In genomic region chr2:225670111-225670974, GRCh38 we compare ENCODE assay signal across 8 cellular contexts.
DNase-seq lines count a peak whose midpoint lies in the region; ATAC-seq and TF ChIP-seq lines count a peak whose summit lies in the region.

No MANE protein-coding gene starts in this region.

- no peaks in the 10 kb centered on the region for H3K9me3 Mint-ChIP-seq in GM23338

- H3K27ac Mint-ChIP-seq in GM23338 = no peak overlapping the region

- H3K27me3 Mint-ChIP-seq in GM23338 (ENCODE audit: insufficient read depth, low read depth, poor library complexity) = no peaks in the 10 kb centered on the region

- H3K36me3 Mint-ChIP-seq in GM23338 (ENCODE audit: low read depth) = no peaks in the 10 kb centered on the region

- no peak overlapping the region for H2AFZ ChIP-seq in GM23338

- no peaks in the 10 kb centered on the region for H3F3A ChIP-seq in GM23338 (replicated peaks; ENCODE audit: low read depth)

- no peaks in the 10 kb centered on the region for H3K9me2 ChIP-seq in GM23338 (ENCODE audit: insufficient read depth)

- H3K4me2 ChIP-seq in GM23338 = no peak overlapping the region

- H3K27ac ChIP-seq in GM23338 (ENCODE audit: low read depth) (no peak overlapping the region), rectal smooth muscle tissue (ENCODE audit: low read depth, low read length) (peak overlapping the region; percentile 18)

- no peaks in the 10 kb centered on the region for H3K79me2 ChIP-seq in GM23338 (replicated peaks; ENCODE audit: insufficient read depth)

- ATAC-seq in GM23338 = no peak
- no peak for ATAC-seq in HG03457 (IDR thresholded peaks at IDR 0.05; ENCODE audit: unreplicated experiment)
- ATAC-seq in GM19455 (IDR thresholded peaks at IDR 0.05; ENCODE audit: unreplicated experiment) = no peak

- no peaks in the 10 kb centered on the region for H4K20me1 ChIP-seq in GM23338 (replicated peaks; ENCODE audit: insufficient read depth)

- DNase-seq in GM23338 (ENCODE audit: low spot score) (peak; percentile 70), NCI-H774 (lab: John Stamatoyannopoulos, UW) (peak; percentile 19), epithelial cell of esophagus (ENCODE audit: low read depth) (peak; percentile 58), SKM-1 treated with dmso at 0.1 percent for 144 hours (lab: John Stamatoyannopoulos, UW; ENCODE audit: unreplicated experiment) (no peak)
- no peak for DNase-seq in stimulated activated CD8-positive, alpha-beta memory T cell treated with anti-CD3 and anti-CD28 coated beads, Interleukin-4, amount 100 ng/mL, for 48 hours

- H3K4me1 ChIP-seq in GM23338 (ENCODE audit: insufficient read depth) = peaks cover 12% of the 10 kb centered on the region
- H3K4me1 ChIP-seq in rectal smooth muscle tissue (ENCODE audit: control insufficient read depth, insufficient read depth, low read length) = no peaks in the 10 kb centered on the region

- no peaks in the 10 kb centered on the region for H3K36me3 ChIP-seq in GM23338 (ENCODE audit: insufficient read depth)
- no peaks in the 10 kb centered on the region for H3K36me3 ChIP-seq in rectal smooth muscle tissue (ENCODE audit: control insufficient read depth, insufficient read depth, low read length)

- no peak overlapping the region for H3K9ac ChIP-seq in rectal smooth muscle tissue (ENCODE audit: low read length)

- H3K4me3 ChIP-seq in GM23338 (no peak overlapping the region), epithelial cell of esophagus (ENCODE audit: low read length) (no peak overlapping the region), rectal smooth muscle tissue (ENCODE audit: low read length) (no peak overlapping the region)

- H3K4me3 Mint-ChIP-seq in GM23338 = no peak overlapping the region

- peak; percentile 51 to 65 for TF ChIP-seq CTCF in GM23338 (conservative IDR thresholded peaks at IDR 0.05; ENCODE audit: low read depth in 2 of 2)
- TF ChIP-seq CTCF in epithelial cell of esophagus (IDR thresholded peaks at IDR 0.05; ENCODE audit: insufficient read depth, low read depth, low read length, missing control alignments) = peak; percentile 44

- H3K4me1 Mint-ChIP-seq in GM23338 = peaks cover 24% of the 10 kb centered on the region

- H3K27me3 ChIP-seq in GM23338 (ENCODE audit: insufficient read depth) (no peaks in the 10 kb centered on the region), rectal smooth muscle tissue (ENCODE audit: control insufficient read depth, insufficient read depth, low read length) (no peaks in the 10 kb centered on the region)

TF ChIP-seq in GM23338, 12 proteins besides CTCF, POLR2A, EP300 and RAD21 (continues in another document):
- TF ChIP-seq NANOG (IDR thresholded peaks at IDR 0.05; ENCODE audit: borderline replicate concordance) = no peak
- no peak for TF ChIP-seq ZNF462 (CRISPR knock-in tag; IDR thresholded peaks at IDR 0.05)
- TF ChIP-seq EZH2phosphoT487 (IDR thresholded peaks at IDR 0.05; ENCODE audit: unreplicated experiment) = no peak
- no peak for TF ChIP-seq ETS1 (IDR thresholded peaks at IDR 0.05)
- no peak for TF ChIP-seq CREB1 (CRISPR knock-in tag; IDR thresholded peaks at IDR 0.05; ENCODE audit: low read depth)
- TF ChIP-seq STAT1 (IDR thresholded peaks at IDR 0.05; ENCODE audit: unreplicated experiment) = no peak
- TF ChIP-seq ZNF114 (CRISPR knock-in tag; IDR thresholded peaks at IDR 0.05) = no peak
- TF ChIP-seq EZH2 (IDR thresholded peaks at IDR 0.05; ENCODE audit: low read depth, unreplicated experiment) = no peak
- TF ChIP-seq REST (IDR thresholded peaks at IDR 0.05; ENCODE audit: unreplicated experiment) = no peak
- TF ChIP-seq ZNF331 (CRISPR knock-in tag; IDR thresholded peaks at IDR 0.05; ENCODE audit: low read depth) = no peak
- no peak for TF ChIP-seq JUNB (IDR thresholded peaks at IDR 0.05; ENCODE audit: unreplicated experiment)

Comparison
In these comparisons a context has a peak if more than half of its experiments do, and no peak if none do; other contexts are left out.
1. DNase-seq: peak in GM23338 (single experiment), NCI-H774 (single experiment) and epithelial cell of esophagus (single experiment); none in stimulated activated CD8-positive, alpha-beta memory T cell treated with anti-CD3 and anti-CD28 coated beads, Interleukin-4, amount 100 ng/mL, for 48 hours (single experiment) and SKM-1 treated with dmso at 0.1 percent for 144 hours (single experiment).